In genomic region chr9:127916665-127917581, GRCh38 we compare ENCODE assay signal across 8 cellular contexts. TPM values are rescaled to one million over a fixed set of nuclear protein-coding genes. Genes with fewer than 3 reads are reported as not detected.
DNase-seq lines count a peak whose midpoint lies in the region; TF ChIP-seq lines count a peak whose summit lies in the region.

TSS of gene ST6GALNAC4 (minus strand) at chr9:127917041. CDS start at chr9:127916419, 622 bp downstream.

- DNase-seq in GOT3 (lab: John Stamatoyannopoulos, UW) = peak; percentile 68
- peak; percentile 94 for DNase-seq in LoVo (ENCODE audit: low spot score)
- peak; percentile 64 to 92 for DNase-seq in SJSA1 (ENCODE audit: low read depth in 1 of 2, low spot score in 2 of 2)
- DNase-seq in activated gamma-delta T cell treated with anti-CD3 and anti-CD28 coated beads, Interleukin-2, amount 50 U/mL, for 16 hours (ENCODE audit: low read depth) = peak; percentile 92
- DNase-seq in foreskin fibroblast = peak; percentile 90 to 98
- peak; percentile 98 for DNase-seq in neural progenitor cell (ENCODE audit: low spot score)

- H3K9me3 Mint-ChIP-seq in neural progenitor cell = no peaks in the 10 kb centered on the region

- H3F3A ChIP-seq in DOHH2 (ENCODE audit: control insufficient read depth, insufficient read depth) (peaks cover 12% of the 10 kb centered on the region), neural progenitor cell (ENCODE audit: low read depth) (peaks cover 10% of the 10 kb centered on the region)

- no peaks in the 10 kb centered on the region for H3K36me3 Mint-ChIP-seq in neural progenitor cell

- H2AFZ ChIP-seq in neural progenitor cell (replicated peaks) = peak within 1 kb of the TSS; percentile 88

- H3K9ac ChIP-seq in neural progenitor cell = no peak within 1 kb of the TSS
- peak within 1 kb of the TSS; percentile 59 to 74 for H3K9ac ChIP-seq in stomach smooth muscle (ENCODE audit: low read length in 2 of 2)

- H3K27me3 ChIP-seq in DOHH2 (ENCODE audit: control insufficient read depth, low read length) = peaks cover 3% of the 10 kb centered on the region
- H3K27me3 ChIP-seq in SJSA1 (replicated peaks) = no peaks in the 10 kb centered on the region
- H3K27me3 ChIP-seq in neural progenitor cell = peaks cover 32% of the 10 kb centered on the region
- H3K27me3 ChIP-seq in stomach smooth muscle (ENCODE audit: control insufficient read depth in 1 of 2, insufficient read depth in 2 of 2, low read length in 2 of 2) = peaks cover 0 to under 1% of the 10 kb centered on the region in 2 donors

- H3K27ac ChIP-seq in DOHH2 (ENCODE audit: low read depth, low read length) (peak within 1 kb of the TSS; percentile 91), SJSA1 (no peak within 1 kb of the TSS; the same call in 1 of the 2 replicates), neural progenitor cell (no peak within 1 kb of the TSS), stomach smooth muscle (ENCODE audit: low read length) (peak within 1 kb of the TSS; percentile 49)

- H3K9me3 ChIP-seq in DOHH2 (ENCODE audit: control insufficient read depth, insufficient read depth, low read length) = no peaks in the 10 kb centered on the region
- H3K9me3 ChIP-seq in SJSA1 (replicated peaks) = no peaks in the 10 kb centered on the region
- no peaks in the 10 kb centered on the region for H3K9me3 ChIP-seq in neural progenitor cell (ENCODE audit: low read depth)
- no peaks in the 10 kb centered on the region for H3K9me3 ChIP-seq in stomach smooth muscle (ENCODE audit: control insufficient read depth in 2 of 2, low read length in 2 of 2)

- no peaks in the 10 kb centered on the region for H4K20me1 ChIP-seq in DOHH2 (ENCODE audit: control insufficient read depth, insufficient read depth, low read depth, low read length)
- no peaks in the 10 kb centered on the region for H4K20me1 ChIP-seq in neural progenitor cell (ENCODE audit: low read depth)

- H3K79me2 ChIP-seq in DOHH2 (ENCODE audit: control insufficient read depth, low read length) (peaks cover 22% of the 10 kb centered on the region), neural progenitor cell (ENCODE audit: low read depth) (no peaks in the 10 kb centered on the region)

- no peak for TF ChIP-seq CTCF in DOHH2 (IDR thresholded peaks at IDR 0.05; ENCODE audit: low read depth, low read length, poor library complexity, severe bottlenecking)
- no peak for TF ChIP-seq CTCF in foreskin fibroblast (IDR thresholded peaks at IDR 0.05; ENCODE audit: low read depth, low read length)
- no peak for TF ChIP-seq CTCF in neural progenitor cell (IDR thresholded peaks at IDR 0.05)

- H3K4me3 Mint-ChIP-seq in neural progenitor cell = peak within 1 kb of the TSS; percentile 85

- peak within 1 kb of the TSS; percentile 99 for H3K4me2 ChIP-seq in DOHH2 (ENCODE audit: low read length)
- H3K4me2 ChIP-seq in neural progenitor cell = peak within 1 kb of the TSS; percentile 89

- H3K27ac Mint-ChIP-seq in neural progenitor cell = no peak within 1 kb of the TSS

- H3K36me3 ChIP-seq in DOHH2 (ENCODE audit: control insufficient read depth, low read length) (peaks cover 37% of the 10 kb centered on the region), SJSA1 (peaks cover 19% of the 10 kb centered on the region), neural progenitor cell (no peaks in the 10 kb centered on the region), stomach smooth muscle (ENCODE audit: control insufficient read depth in 2 of 2, insufficient read depth in 2 of 2, low read length in 2 of 2) (peaks cover 6% of the 10 kb centered on the region in 2 donors)

- H3K4me3 ChIP-seq in DOHH2 (ENCODE audit: low read length) (peak within 1 kb of the TSS; percentile 97), SJSA1 (peak within 1 kb of the TSS; percentile 53), foreskin fibroblast (ENCODE audit: low read depth in 1 of 2, low read length in 2 of 2) (peak within 1 kb of the TSS; percentile 73 to 83), neural progenitor cell (peak within 1 kb of the TSS; percentile 56), stomach smooth muscle (ENCODE audit: low read length in 2 of 2) (peak within 1 kb of the TSS; percentile 77 to 87)

- H3K4me1 Mint-ChIP-seq in neural progenitor cell = peaks cover 28% of the 10 kb centered on the region

- H3K27me3 Mint-ChIP-seq in neural progenitor cell (ENCODE audit: insufficient read depth, low read depth) = peaks cover 13% of the 10 kb centered on the region

- H3K4me1 ChIP-seq in DOHH2 (ENCODE audit: control insufficient read depth, low read length) = peaks cover 65% of the 10 kb centered on the region
- H3K4me1 ChIP-seq in SJSA1 (replicated peaks) = peaks cover 51% of the 10 kb centered on the region
- no peaks in the 10 kb centered on the region for H3K4me1 ChIP-seq in neural progenitor cell
- H3K4me1 ChIP-seq in stomach smooth muscle (ENCODE audit: control insufficient read depth, insufficient read depth, low read length) = peaks cover 49% of the 10 kb centered on the region

- H3K9me2 ChIP-seq in DOHH2 (replicated peaks; ENCODE audit: control insufficient read depth, low read length) = no peaks in the 10 kb centered on the region

RNA-seq across cellular contexts. Expression of gene ST6GALNAC4, which starts in this region (rescaled TPM):
- 26.5 and 43.5 TPM in 2 replicates for total RNA-seq in SJSA1 (2014; rRNA removed; shearing (Covaris generic))
- total RNA-seq in neural progenitor cell (ENCODE audit: low replicate concordance) = 5.5 and 11.1 TPM in 2 replicates

Comparison
In these comparisons a context has a peak if more than half of its experiments do, and no peak if none do; other contexts are left out.
1. H3K27ac ChIP-seq: peak in DOHH2 (single experiment) and stomach smooth muscle (single experiment); none in SJSA1 (single experiment) and neural progenitor cell (single experiment).
2. Peak in every context shown above with its lines, with median percentiles within 50 percentile points of each other: H3K4me3 ChIP-seq and DNase-seq.